In genomic region chr5:154858972-154859950, GRCh38 we compare ENCODE assay signal across 8 cellular contexts. TPM values are rescaled to one million over a fixed set of nuclear protein-coding genes. Genes with fewer than 3 reads are reported as not detected.
DNase-seq lines count a peak whose midpoint lies in the region; ATAC-seq and TF ChIP-seq lines count a peak whose summit lies in the region.

No MANE protein-coding gene starts in this region.

- intact Hi-C loops in activated CD4-positive, alpha-beta T cell treated with anti-CD3 and anti-CD28 coated beads, Interleukin-2, amount 10 ng/mL, durations not matched to agents 24 days and 14 days (cut with micrococcal nuclease) = loop anchor here (1.0 to 10.0 kb wide), 6 partner anchors 8 to 822 kb away; partner anchors contain the start of genes FAM114A2, GALNT10, GEMIN5 and MFAP3
- intact Hi-C loops in left colon (cut with DNase I, micrococcal nuclease) = no loop called here

- H3K4me1 ChIP-seq in suprapubic skin = peaks cover 47% of the 10 kb centered on the region

- TF ChIP-seq POLR2A in suprapubic skin (IDR thresholded peaks at IDR 0.05) = no peak

- ATAC-seq in left colon = peak; percentile 32
- no peak for ATAC-seq in GM21717 (IDR thresholded peaks at IDR 0.05; ENCODE audit: unreplicated experiment)

- H3K9me3 Mint-ChIP-seq in activated CD4-positive, alpha-beta T cell treated with anti-CD3 and anti-CD28 coated beads, Interleukin-2, amount 10 ng/mL, durations not matched to agents 24 days and 14 days = no peaks in the 10 kb centered on the region

- H3K9me3 ChIP-seq in suprapubic skin = no peaks in the 10 kb centered on the region

- H3K27ac ChIP-seq in suprapubic skin = peak overlapping the region; percentile 99

- H3K4me3 ChIP-seq in astrocyte of the cerebellum (ENCODE audit: low read depth, low read length) = peak overlapping the region; percentile 84
- H3K4me3 ChIP-seq in suprapubic skin = peak overlapping the region; percentile 87

- H3K27me3 Mint-ChIP-seq in activated CD4-positive, alpha-beta T cell treated with anti-CD3 and anti-CD28 coated beads, Interleukin-2, amount 10 ng/mL, durations not matched to agents 24 days and 14 days = no peaks in the 10 kb centered on the region

- H3K27ac Mint-ChIP-seq in activated CD4-positive, alpha-beta T cell treated with anti-CD3 and anti-CD28 coated beads, Interleukin-2, amount 10 ng/mL, durations not matched to agents 24 days and 14 days = peak overlapping the region; percentile 98

- H3K36me3 ChIP-seq in suprapubic skin = peaks cover 11% of the 10 kb centered on the region

- in situ Hi-C loops in astrocyte of the cerebellum (cut with HindIII; ENCODE audit: low sequenced_read_pairs) = no loop called here

- H3K4me1 Mint-ChIP-seq in activated CD4-positive, alpha-beta T cell treated with anti-CD3 and anti-CD28 coated beads, Interleukin-2, amount 10 ng/mL, durations not matched to agents 24 days and 14 days = peaks cover 38% of the 10 kb centered on the region

- peaks cover 28% of the 10 kb centered on the region for H3K36me3 Mint-ChIP-seq in activated CD4-positive, alpha-beta T cell treated with anti-CD3 and anti-CD28 coated beads, Interleukin-2, amount 10 ng/mL, durations not matched to agents 24 days and 14 days (ENCODE audit: low read depth)

- H3K4me3 Mint-ChIP-seq in activated CD4-positive, alpha-beta T cell treated with anti-CD3 and anti-CD28 coated beads, Interleukin-2, amount 10 ng/mL, durations not matched to agents 24 days and 14 days = peak overlapping the region; percentile 100

- no peaks in the 10 kb centered on the region for H3K27me3 ChIP-seq in suprapubic skin

- peak; percentile 76 for DNase-seq in activated CD4-positive, alpha-beta T cell treated with anti-CD3 and anti-CD28 coated beads, Interleukin-2, amount 10 ng/mL, durations not matched to agents 24 days and 14 days
- DNase-seq in activated CD4-positive, alpha-beta T cell treated with anti-CD3 and anti-CD28 coated beads for 48 hours = no peak
- peak; percentile 20 for DNase-seq in NCI-H2029 treated with DMSO at 0.1 percent for 48 hours (lab: John Stamatoyannopoulos, UW)
- DNase-seq in astrocyte of the cerebellum (ENCODE audit: low read depth) = no peak
- no peak for DNase-seq in left colon
- DNase-seq in suprapubic skin (ENCODE audit: low spot score in 2 of 2) = no peak
- DNase-seq in NCI-H187 (lab: John Stamatoyannopoulos, UW) = no peak

- under 1% methylated on average over 26 of the region's 26 CpGs for WGBS in suprapubic skin

- TF ChIP-seq CTCF in astrocyte of the cerebellum (IDR thresholded peaks at IDR 0.05; ENCODE audit: low read depth, low read length, missing control alignments) (no peak), suprapubic skin (IDR thresholded peaks at IDR 0.05) (no peak)

- TF ChIP-seq EP300 in suprapubic skin (IDR thresholded peaks at IDR 0.05) = no peak

RNA-seq across cellular contexts. Expression of gene CNOT8, which starts 0.8 kb away (rescaled TPM):
- 52.7 and 57.4 TPM in 2 replicates for total RNA-seq in activated CD4-positive, alpha-beta T cell treated with anti-CD3 and anti-CD28 coated beads, Interleukin-2, amount 10 ng/mL, durations not matched to agents 24 days and 14 days
- 10 to 100 TPM; 50.6 to 58.7 TPM for total RNA-seq in left colon
- total RNA-seq in suprapubic skin = 10 to 100 TPM; 55.3 to 83.5 (median 76.6) TPM

RNA-seq across cellular contexts. Expression of gene FAXDC2, which starts 8.9 kb away (rescaled TPM):
- not detected in 2 replicates for total RNA-seq in activated CD4-positive, alpha-beta T cell treated with anti-CD3 and anti-CD28 coated beads, Interleukin-2, amount 10 ng/mL, durations not matched to agents 24 days and 14 days
- total RNA-seq in left colon (10 to 100 TPM; 12.0 to 36.6 TPM), suprapubic skin (10 to 100 TPM; 27.1 to 62.1 (median 40.8) TPM)

Comparison
In these comparisons a context has a peak if more than half of its experiments do, and no peak if none do; other contexts are left out.
1. DNase-seq: peak in activated CD4-positive, alpha-beta T cell treated with anti-CD3 and anti-CD28 coated beads, Interleukin-2, amount 10 ng/mL, durations not matched to agents 24 days and 14 days (single experiment) and NCI-H2029 treated with DMSO at 0.1 percent for 48 hours (single experiment); none in activated CD4-positive, alpha-beta T cell treated with anti-CD3 and anti-CD28 coated beads for 48 hours (single experiment), astrocyte of the cerebellum (single experiment), left colon (0 of 2), suprapubic skin (0 of 2) and NCI-H187 (0 of 2).
2. RNA of gene FAXDC2, which starts 8.9 kb away (total RNA-seq): 27.1 to 62.1 TPM in suprapubic skin and 12.0 to 36.6 TPM in left colon; not detected in activated CD4-positive, alpha-beta T cell treated with anti-CD3 and anti-CD28 coated beads, Interleukin-2, amount 10 ng/mL, durations not matched to agents 24 days and 14 days; every median in the first group is over 10 times any median in the second.